In the genomic region with DNA sequence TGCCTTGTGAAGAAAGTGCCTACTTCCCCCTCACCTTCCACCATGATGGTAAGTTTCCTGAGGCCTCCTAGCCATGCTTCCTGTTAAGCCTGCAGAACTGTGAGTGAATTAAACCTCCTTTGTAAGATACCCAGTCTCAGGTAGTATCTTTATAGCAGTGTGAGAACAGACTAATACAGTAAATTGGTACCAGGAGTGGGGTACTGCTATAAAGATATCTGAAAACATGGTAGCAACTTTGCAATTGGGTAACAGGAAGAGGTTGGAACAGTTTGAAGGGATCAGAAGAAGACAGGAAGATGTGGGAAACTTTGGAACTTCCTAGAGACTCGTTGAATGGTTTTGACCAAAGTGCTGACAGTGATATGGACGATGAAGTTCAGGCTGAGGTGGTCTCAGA, we compare ENCODE assay signal across 5 cellular contexts.
DNase-seq lines count a peak whose midpoint lies in the region; ATAC-seq, FAIRE-seq and TF ChIP-seq lines count a peak whose summit lies in the region.
"Not testable (repeated sequence)": the region's sequence is repeated elsewhere in the genome, so short reads cannot be mapped to it uniquely, and the experiment has no call there.

No MANE protein-coding gene starts in this region.

- TF ChIP-seq RAD21 in IMR-90 (IDR thresholded peaks at IDR 0.05; ENCODE audit: low read length); K562 (CRISPR knock-in tag; conservative IDR thresholded peaks at IDR 0.05 in 1 of 2, IDR thresholded peaks at IDR 0.05 in 1 of 2): not testable (repeated sequence)

- not testable (repeated sequence) for TF ChIP-seq CTCF in HEK293 (tag by site-specific recombination; IDR thresholded peaks at IDR 0.05); IMR-90 (conservative IDR thresholded peaks at IDR 0.05; ENCODE audit: low read depth, low read length); K562 (IDR thresholded peaks at IDR 0.05 in 2 of 3, conservative IDR thresholded peaks at IDR 0.05 in 1 of 3; ENCODE audit: insufficient read depth in 2 of 3, low read depth in 1 of 3, low read length in 3 of 3)

- not testable (repeated sequence) for H3K4ac ChIP-seq in IMR-90 (ENCODE audit: low read depth, low read length)

- not testable (repeated sequence) for H2AK9ac ChIP-seq in IMR-90 (replicated peaks; ENCODE audit: low read depth, low read length, poor library complexity)

- not testable (repeated sequence) for H4K20me1 ChIP-seq in IMR-90 (ENCODE audit: insufficient read depth, low read length); K562 (replicated peaks; ENCODE audit: control insufficient read depth, insufficient read depth, low read length)

- H3K36me3 ChIP-seq in HEK293 (ENCODE audit: control insufficient read depth in 2 of 2, insufficient read depth in 1 of 2, low read length in 2 of 2); IMR-90 (ENCODE audit: control insufficient read depth, insufficient read depth, low read length); adipocyte (ENCODE audit: control insufficient read depth, insufficient read depth, low read length, severe bottlenecking); K562 (ENCODE audit: control insufficient read depth, insufficient read depth, low read length): not testable (repeated sequence)

- H3K79me1 ChIP-seq in IMR-90 (ENCODE audit: low read depth in 1 of 2, low read length in 2 of 2), result not testable (repeated sequence)

- intact Hi-C loops in IMR-90 (cut with micrococcal nuclease); K562 (cut with micrococcal nuclease): not testable (repeated sequence)

- H3K36me3 Mint-ChIP-seq in T-helper 2 cell treated with Interferon-gamma antibody and Interleukin-4, amounts not matched to agents 5 μg/mL and 100 μg/mL, for 36 hours (ENCODE audit: low read depth), result not testable (repeated sequence)

- H3K9me3 ChIP-seq in HEK293 (ENCODE audit: control insufficient read depth, insufficient read depth, low read depth, low read length); K562 (replicated peaks; ENCODE audit: control insufficient read depth, insufficient read depth, low read depth, low read length): not testable (repeated sequence)
- H3K9me3 ChIP-seq in IMR-90 (ENCODE audit: control insufficient read depth, insufficient read depth, low read length), result peaks cover 12% of the 10 kb centered on the region
- peaks cover 12% of the 10 kb centered on the region for H3K9me3 ChIP-seq in adipocyte (ENCODE audit: control insufficient read depth, low read length)

- not testable (repeated sequence) for H3K9me1 ChIP-seq in IMR-90 (ENCODE audit: insufficient read depth, low read length); K562 (ENCODE audit: control insufficient read depth, insufficient read depth, low read length)

- DNase-seq in IMR-90; T-helper 2 cell treated with Interferon-gamma antibody and Interleukin-4, amounts not matched to agents 5 μg/mL and 100 μg/mL, for 36 hours (ENCODE audit: low spot score); adipocyte (ENCODE audit: low read depth); K562 (ENCODE audit: extremely low read depth in 1 of 4, low spot score in 3 of 4): not testable (repeated sequence)

- in situ Hi-C loops in IMR-90 (cut with MboI; ENCODE audit: low sequenced_read_pairs); K562 (cut with MboI): not testable (repeated sequence)

- TF ChIP-seq POLR2A in IMR-90 (IDR thresholded peaks at IDR 0.05; ENCODE audit: low read depth, low read length); K562 (conservative IDR thresholded peaks at IDR 0.05): not testable (repeated sequence)

- not testable (repeated sequence) for H2BK5ac ChIP-seq in IMR-90 (ENCODE audit: low read depth, low read length, poor library complexity, severe bottlenecking)

- H3K23ac ChIP-seq in IMR-90 (ENCODE audit: low read depth, low read length), result not testable (repeated sequence)

- not testable (repeated sequence) for ATAC-seq in IMR-90 (ENCODE audit: low read depth); K562

- H2BK15ac ChIP-seq in IMR-90 (ENCODE audit: low read depth, low read length), result not testable (repeated sequence)

- not testable (repeated sequence) for H3K27me3 Mint-ChIP-seq in T-helper 2 cell treated with Interferon-gamma antibody and Interleukin-4, amounts not matched to agents 5 μg/mL and 100 μg/mL, for 36 hours (ENCODE audit: low read depth)

- H3K4me1 Mint-ChIP-seq in T-helper 2 cell treated with Interferon-gamma antibody and Interleukin-4, amounts not matched to agents 5 μg/mL and 100 μg/mL, for 36 hours (ENCODE audit: low read depth), result not testable (repeated sequence)

- dilution Hi-C loops in IMR-90 (cut with HindIII; ENCODE audit: low sequenced_read_pairs, unreplicated experiment), result not testable (repeated sequence)

- not testable (repeated sequence) for H3K4me1 ChIP-seq in HEK293 (ENCODE audit: control insufficient read depth, insufficient read depth, low read length); IMR-90 (ENCODE audit: control insufficient read depth, insufficient read depth, low read length); adipocyte (ENCODE audit: control insufficient read depth, insufficient read depth, low read length); K562 (replicated peaks in 1 of 2; ENCODE audit: control insufficient read depth in 2 of 2, insufficient read depth in 2 of 2, low read length in 2 of 2)

- not testable (repeated sequence) for H3K4me3 Mint-ChIP-seq in T-helper 2 cell treated with Interferon-gamma antibody and Interleukin-4, amounts not matched to agents 5 μg/mL and 100 μg/mL, for 36 hours

- H2BK120ac ChIP-seq in IMR-90 (ENCODE audit: low read depth, low read length), result not testable (repeated sequence)

- H3K27me3 ChIP-seq in IMR-90 (ENCODE audit: control insufficient read depth, insufficient read depth, low read length); adipocyte (replicated peaks; ENCODE audit: control insufficient read depth, insufficient read depth, low read length); K562 (ENCODE audit: control insufficient read depth in 2 of 2, insufficient read depth in 2 of 2, low read length in 2 of 2): not testable (repeated sequence)

- peaks cover 34% of the 10 kb centered on the region for H3K9me3 Mint-ChIP-seq in T-helper 2 cell treated with Interferon-gamma antibody and Interleukin-4, amounts not matched to agents 5 μg/mL and 100 μg/mL, for 36 hours

- peak overlapping the region; percentile 31; the same call in 1 of the 2 replicates for H4K91ac ChIP-seq in IMR-90 (ENCODE audit: insufficient read depth, low read depth, low read length)

- not testable (repeated sequence) for H2BK20ac ChIP-seq in IMR-90 (ENCODE audit: low read depth, low read length)

- H3K27ac ChIP-seq in HEK293 (ENCODE audit: extremely low read depth, low read depth, low read length); IMR-90 (ENCODE audit: insufficient read depth, low read length); K562 (ENCODE audit: extremely low read depth, low read depth, low read length): not testable (repeated sequence)

- not testable (repeated sequence) for H3K79me2 ChIP-seq in K562 (ENCODE audit: control insufficient read depth, insufficient read depth, low read length)

- not testable (repeated sequence) for TF ChIP-seq EP300 in K562 (IDR thresholded peaks at IDR 0.05; ENCODE audit: low read length)

- not testable (repeated sequence) for BruUV-seq in IMR-90 (replicated peaks; lab: Mats Ljungman, UMichigan); K562 (replicated peaks; lab: Mats Ljungman, UMichigan)

- H3K4me3 ChIP-seq in HEK293 (ENCODE audit: low read depth, low read length); IMR-90 (ENCODE audit: insufficient read depth, low read depth, low read length); K562: not testable (repeated sequence)
- H3K4me3 ChIP-seq in adipocyte (ENCODE audit: low read length), result peak overlapping the region; percentile 42

- H3K27ac Mint-ChIP-seq in T-helper 2 cell treated with Interferon-gamma antibody and Interleukin-4, amounts not matched to agents 5 μg/mL and 100 μg/mL, for 36 hours, result peak overlapping the region; percentile 19

- H3K4me2 ChIP-seq in IMR-90 (ENCODE audit: low read depth, low read length); K562 (ENCODE audit: insufficient read depth, low read length): not testable (repeated sequence)

- not testable (repeated sequence) for H3K14ac ChIP-seq in IMR-90 (replicated peaks; ENCODE audit: low read depth, low read length)

- CTCF ChIA-PET in HEK293 (lab: Yijun Ruan, JAX); IMR-90 (lab: Yijun Ruan, JAX); K562 (lab: Yijun Ruan, JAX; ENCODE audit: low intra/inter-chr PET ratio): not testable (repeated sequence)

- not testable (repeated sequence) for H3K18ac ChIP-seq in IMR-90 (ENCODE audit: low read depth, low read length)

- not testable (repeated sequence) for H2AFZ ChIP-seq in IMR-90 (replicated peaks; ENCODE audit: low read length, poor library complexity); K562 (ENCODE audit: low read depth, low read length)

- not testable (repeated sequence) for H4K5ac ChIP-seq in IMR-90 (ENCODE audit: low read depth, low read length)

- H4K8ac ChIP-seq in IMR-90 (ENCODE audit: low read depth in 2 of 2, low read length in 2 of 2), result not testable (repeated sequence)

- not testable (repeated sequence) for H3K9ac ChIP-seq in IMR-90 (ENCODE audit: low read depth, low read length); adipocyte (ENCODE audit: low read length); K562 (ENCODE audit: insufficient read depth in 1 of 2, low read depth in 2 of 2, low read length in 2 of 2)

- H3K56ac ChIP-seq in IMR-90 (ENCODE audit: extremely low read depth, insufficient read depth, low read length), result not testable (repeated sequence)

- 89% methylated on average over 2 of the region's 2 CpGs; no CpG with 5 or more reads in 1 of the 2 experiments for WGBS in IMR-90 (ENCODE audit: extremely low coverage in 2 of 2, insufficient read length in 1 of 2), 2 experiments
- WGBS in K562 (ENCODE audit: insufficient coverage, low coverage, missing lambda C conversion rate), result 8% methylated on average over 2 of the region's 2 CpGs

- POLR2A ChIA-PET in HEK293 (lab: Yijun Ruan, JAX); IMR-90 (lab: Charles Lee; ENCODE audit: unreplicated experiment); K562 (lab: Yijun Ruan, JAX): not testable (repeated sequence)

- not testable (repeated sequence) for FAIRE-seq in K562 (lab: Jason Lieb, UNC)

- H2AK5ac ChIP-seq in IMR-90 (ENCODE audit: low read depth, low read length), result not testable (repeated sequence)

TF ChIP-seq in K562, 482 proteins besides CTCF, POLR2A, EP300 and RAD21:
- TF ChIP-seq ZNF707 (CRISPR knock-in tag; conservative IDR thresholded peaks at IDR 0.05), result peak; percentile 53
TF ChIP-seq in K562: peak in this region for 1; not testable (repeated sequence) for 481.
